In genomic region chr19:6720369-6721112, GRCh38 we compare ENCODE assay signal across 1 cellular context.
A peak's percentile ranks its signal among the peaks of the same experiment; 100 is the strongest.
TF ChIP-seq lines count a peak whose summit lies in the region.

Gene C3 (minus strand): TSS chr19:6720650. CDS start chr19:6720589, 61 bp downstream.

TF ChIP-seq in HepG2, 621 proteins besides CTCF, POLR2A, EP300 and RAD21 (continued from another document and continues in another):
- TF ChIP-seq, protein P1, sequence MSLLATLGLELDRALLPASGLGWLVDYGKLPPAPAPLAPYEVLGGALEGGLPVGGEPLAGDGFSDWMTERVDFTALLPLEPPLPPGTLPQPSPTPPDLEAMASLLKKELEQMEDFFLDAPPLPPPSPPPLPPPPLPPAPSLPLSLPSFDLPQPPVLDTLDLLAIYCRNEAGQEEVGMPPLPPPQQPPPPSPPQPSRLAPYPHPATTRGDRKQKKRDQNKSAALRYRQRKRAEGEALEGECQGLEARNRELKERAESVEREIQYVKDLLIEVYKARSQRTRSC (CRISPR knock-in tag; IDR thresholded peaks at IDR 0.05; ENCODE audit: low read depth), result no peak; the same call in 1 of the 2 replicates
- TF ChIP-seq ZNF432 (CRISPR knock-in tag; IDR thresholded peaks at IDR 0.05; ENCODE audit: borderline replicate concordance), result no peak
- TF ChIP-seq HIVEP1 (CRISPR knock-in tag; IDR thresholded peaks at IDR 0.05), result peak; percentile 99
- TF ChIP-seq ZFP36 (IDR thresholded peaks at IDR 0.05; ENCODE audit: borderline replicate concordance, low read depth, low read length, partially characterized antibody), result no peak
- peak; percentile 76 for TF ChIP-seq MIXL1 (CRISPR knock-in tag; IDR thresholded peaks at IDR 0.05)
- no peak for TF ChIP-seq TMF1 (CRISPR knock-in tag; IDR thresholded peaks at IDR 0.05; ENCODE audit: low read depth)
- TF ChIP-seq MTA3 (CRISPR knock-in tag; IDR thresholded peaks at IDR 0.05), result no peak
- TF ChIP-seq MYNN (CRISPR knock-in tag; IDR thresholded peaks at IDR 0.05; ENCODE audit: low read depth), result no peak
- TF ChIP-seq HOXA5 (CRISPR knock-in tag; IDR thresholded peaks at IDR 0.05), result peak; percentile 72; the same call in 1 of the 2 replicates
- TF ChIP-seq ZNF788 (CRISPR knock-in tag; IDR thresholded peaks at IDR 0.05; ENCODE audit: borderline replicate concordance), result peak; percentile 95
- TF ChIP-seq ZFP82 (CRISPR knock-in tag; IDR thresholded peaks at IDR 0.05; ENCODE audit: borderline replicate concordance), result 0 out of 2 replicates have a peak, but pooled peaks have one; percentile 40
- no peak for TF ChIP-seq ZNF382 (CRISPR knock-in tag; IDR thresholded peaks at IDR 0.05; ENCODE audit: borderline replicate concordance)
- peak; percentile 68 for TF ChIP-seq ELF1 (CRISPR knock-in tag; IDR thresholded peaks at IDR 0.05)
- TF ChIP-seq ZBTB43 (CRISPR knock-in tag; conservative IDR thresholded peaks at IDR 0.05), result peak; percentile 65
- TF ChIP-seq ZNF138 (CRISPR knock-in tag; IDR thresholded peaks at IDR 0.05; ENCODE audit: low read depth), result no peak
- no peak for TF ChIP-seq PLRG1 (conservative IDR thresholded peaks at IDR 0.05)
- TF ChIP-seq ZMAT5 (CRISPR knock-in tag; IDR thresholded peaks at IDR 0.05; ENCODE audit: borderline replicate concordance, low read depth), result no peak
- TF ChIP-seq ZNF317 (CRISPR knock-in tag; IDR thresholded peaks at IDR 0.05), result peak; percentile 10; the same call in 1 of the 2 replicates
- no peak for TF ChIP-seq MZF1 (CRISPR knock-in tag; IDR thresholded peaks at IDR 0.05; ENCODE audit: borderline replicate concordance)
- no peak for TF ChIP-seq FIP1L1 (IDR thresholded peaks at IDR 0.05; ENCODE audit: borderline replicate concordance, insufficient read depth, low read depth, low read length)
- TF ChIP-seq SMYD3 (CRISPR knock-in tag; IDR thresholded peaks at IDR 0.05), result peak; percentile 83
- TF ChIP-seq ZNF205 (CRISPR knock-in tag; IDR thresholded peaks at IDR 0.05), result peak; percentile 90
- no peak; the same call in 1 of the 2 replicates for TF ChIP-seq ZNF607 (CRISPR knock-in tag; IDR thresholded peaks at IDR 0.05; ENCODE audit: borderline replicate concordance)
- TF ChIP-seq CREBL2 (CRISPR knock-in tag; IDR thresholded peaks at IDR 0.05; ENCODE audit: borderline replicate concordance), result no peak
- peak; percentile 94 for TF ChIP-seq PCBP1 (IDR thresholded peaks at IDR 0.05; ENCODE audit: borderline replicate concordance, low read depth, low read length)
- no peak for TF ChIP-seq SP2 (CRISPR knock-in tag; IDR thresholded peaks at IDR 0.05)
- peak; percentile 38 for TF ChIP-seq YY1 (IDR thresholded peaks at IDR 0.05; ENCODE audit: insufficient read depth, insufficient replicate concordance, low read depth, low read length)
- TF ChIP-seq ZBTB21 (CRISPR knock-in tag; IDR thresholded peaks at IDR 0.05), result 0 out of 2 replicates have a peak, but pooled peaks have one; percentile 52
- TF ChIP-seq POLR2AphosphoS5 (IDR thresholded peaks at IDR 0.05; ENCODE audit: low read depth, low read length), result peak; percentile 100
- TF ChIP-seq, protein P2, sequence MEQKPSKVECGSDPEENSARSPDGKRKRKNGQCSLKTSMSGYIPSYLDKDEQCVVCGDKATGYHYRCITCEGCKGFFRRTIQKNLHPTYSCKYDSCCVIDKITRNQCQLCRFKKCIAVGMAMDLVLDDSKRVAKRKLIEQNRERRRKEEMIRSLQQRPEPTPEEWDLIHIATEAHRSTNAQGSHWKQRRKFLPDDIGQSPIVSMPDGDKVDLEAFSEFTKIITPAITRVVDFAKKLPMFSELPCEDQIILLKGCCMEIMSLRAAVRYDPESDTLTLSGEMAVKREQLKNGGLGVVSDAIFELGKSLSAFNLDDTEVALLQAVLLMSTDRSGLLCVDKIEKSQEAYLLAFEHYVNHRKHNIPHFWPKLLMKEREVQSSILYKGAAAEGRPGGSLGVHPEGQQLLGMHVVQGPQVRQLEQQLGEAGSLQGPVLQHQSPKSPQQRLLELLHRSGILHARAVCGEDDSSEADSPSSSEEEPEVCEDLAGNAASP (CRISPR knock-in tag; IDR thresholded peaks at IDR 0.05; ENCODE audit: borderline replicate concordance), result peak; percentile 97
- no peak for TF ChIP-seq ZNF850 (CRISPR knock-in tag; conservative IDR thresholded peaks at IDR 0.05)
- TF ChIP-seq, protein P3, sequence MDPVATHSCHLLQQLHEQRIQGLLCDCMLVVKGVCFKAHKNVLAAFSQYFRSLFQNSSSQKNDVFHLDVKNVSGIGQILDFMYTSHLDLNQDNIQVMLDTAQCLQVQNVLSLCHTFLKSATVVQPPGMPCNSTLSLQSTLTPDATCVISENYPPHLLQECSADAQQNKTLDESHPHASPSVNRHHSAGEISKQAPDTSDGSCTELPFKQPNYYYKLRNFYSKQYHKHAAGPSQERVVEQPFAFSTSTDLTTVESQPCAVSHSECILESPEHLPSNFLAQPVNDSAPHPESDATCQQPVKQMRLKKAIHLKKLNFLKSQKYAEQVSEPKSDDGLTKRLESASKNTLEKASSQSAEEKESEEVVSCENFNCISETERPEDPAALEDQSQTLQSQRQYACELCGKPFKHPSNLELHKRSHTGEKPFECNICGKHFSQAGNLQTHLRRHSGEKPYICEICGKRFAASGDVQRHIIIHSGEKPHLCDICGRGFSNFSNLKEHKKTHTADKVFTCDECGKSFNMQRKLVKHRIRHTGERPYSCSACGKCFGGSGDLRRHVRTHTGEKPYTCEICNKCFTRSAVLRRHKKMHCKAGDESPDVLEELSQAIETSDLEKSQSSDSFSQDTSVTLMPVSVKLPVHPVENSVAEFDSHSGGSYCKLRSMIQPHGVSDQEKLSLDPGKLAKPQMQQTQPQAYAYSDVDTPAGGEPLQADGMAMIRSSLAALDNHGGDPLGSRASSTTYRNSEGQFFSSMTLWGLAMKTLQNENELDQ (CRISPR knock-in tag; IDR thresholded peaks at IDR 0.05; ENCODE audit: borderline replicate concordance), result no peak
- TF ChIP-seq THAP11 (CRISPR knock-in tag; IDR thresholded peaks at IDR 0.05), result peak; percentile 82
- peak; percentile 98 for TF ChIP-seq DRAP1 (CRISPR knock-in tag; IDR thresholded peaks at IDR 0.05)
- peak; percentile 81; the same call in 1 of the 2 replicates for TF ChIP-seq SRY (CRISPR knock-in tag; IDR thresholded peaks at IDR 0.05)
- no peak for TF ChIP-seq NFIB (CRISPR knock-in tag; IDR thresholded peaks at IDR 0.05; ENCODE audit: borderline replicate concordance)
- no peak; the same call in 1 of the 2 replicates for TF ChIP-seq ZBTB2 (CRISPR knock-in tag; IDR thresholded peaks at IDR 0.05; ENCODE audit: low read depth)
- TF ChIP-seq MEIS1 (CRISPR knock-in tag; IDR thresholded peaks at IDR 0.05; ENCODE audit: borderline replicate concordance), result peak; percentile 58; the same call in 1 of the 2 replicates
- TF ChIP-seq, protein P4, sequence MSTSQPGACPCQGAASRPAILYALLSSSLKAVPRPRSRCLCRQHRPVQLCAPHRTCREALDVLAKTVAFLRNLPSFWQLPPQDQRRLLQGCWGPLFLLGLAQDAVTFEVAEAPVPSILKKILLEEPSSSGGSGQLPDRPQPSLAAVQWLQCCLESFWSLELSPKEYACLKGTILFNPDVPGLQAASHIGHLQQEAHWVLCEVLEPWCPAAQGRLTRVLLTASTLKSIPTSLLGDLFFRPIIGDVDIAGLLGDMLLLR (CRISPR knock-in tag; IDR thresholded peaks at IDR 0.05), result 0 out of 2 replicates have a peak, but pooled peaks have one; percentile 34
- TF ChIP-seq NFYC (CRISPR knock-in tag; IDR thresholded peaks at IDR 0.05), result no peak; the same call in 1 of the 2 replicates
- peak; percentile 87 for TF ChIP-seq ZSCAN25 (CRISPR knock-in tag; IDR thresholded peaks at IDR 0.05)
- peak; percentile 66; the same call in 1 of the 2 replicates for TF ChIP-seq ZNF891 (CRISPR knock-in tag; IDR thresholded peaks at IDR 0.05)
- TF ChIP-seq, protein P5, sequence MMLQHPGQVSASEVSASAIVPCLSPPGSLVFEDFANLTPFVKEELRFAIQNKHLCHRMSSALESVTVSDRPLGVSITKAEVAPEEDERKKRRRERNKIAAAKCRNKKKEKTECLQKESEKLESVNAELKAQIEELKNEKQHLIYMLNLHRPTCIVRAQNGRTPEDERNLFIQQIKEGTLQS (CRISPR knock-in tag; IDR thresholded peaks at IDR 0.05), result peak; percentile 27; the same call in 1 of the 2 replicates
- peak; percentile 72; the same call in 1 of the 2 replicates for TF ChIP-seq ZFP1 (CRISPR knock-in tag; IDR thresholded peaks at IDR 0.05)
- TF ChIP-seq, protein P6, sequence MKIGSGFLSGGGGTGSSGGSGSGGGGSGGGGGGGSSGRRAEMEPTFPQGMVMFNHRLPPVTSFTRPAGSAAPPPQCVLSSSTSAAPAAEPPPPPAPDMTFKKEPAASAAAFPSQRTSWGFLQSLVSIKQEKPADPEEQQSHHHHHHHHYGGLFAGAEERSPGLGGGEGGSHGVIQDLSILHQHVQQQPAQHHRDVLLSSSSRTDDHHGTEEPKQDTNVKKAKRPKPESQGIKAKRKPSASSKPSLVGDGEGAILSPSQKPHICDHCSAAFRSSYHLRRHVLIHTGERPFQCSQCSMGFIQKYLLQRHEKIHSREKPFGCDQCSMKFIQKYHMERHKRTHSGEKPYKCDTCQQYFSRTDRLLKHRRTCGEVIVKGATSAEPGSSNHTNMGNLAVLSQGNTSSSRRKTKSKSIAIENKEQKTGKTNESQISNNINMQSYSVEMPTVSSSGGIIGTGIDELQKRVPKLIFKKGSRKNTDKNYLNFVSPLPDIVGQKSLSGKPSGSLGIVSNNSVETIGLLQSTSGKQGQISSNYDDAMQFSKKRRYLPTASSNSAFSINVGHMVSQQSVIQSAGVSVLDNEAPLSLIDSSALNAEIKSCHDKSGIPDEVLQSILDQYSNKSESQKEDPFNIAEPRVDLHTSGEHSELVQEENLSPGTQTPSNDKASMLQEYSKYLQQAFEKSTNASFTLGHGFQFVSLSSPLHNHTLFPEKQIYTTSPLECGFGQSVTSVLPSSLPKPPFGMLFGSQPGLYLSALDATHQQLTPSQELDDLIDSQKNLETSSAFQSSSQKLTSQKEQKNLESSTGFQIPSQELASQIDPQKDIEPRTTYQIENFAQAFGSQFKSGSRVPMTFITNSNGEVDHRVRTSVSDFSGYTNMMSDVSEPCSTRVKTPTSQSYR (CRISPR knock-in tag; IDR thresholded peaks at IDR 0.05; ENCODE audit: borderline replicate concordance), result peak; percentile 87
- TF ChIP-seq ZNF547 (CRISPR knock-in tag; IDR thresholded peaks at IDR 0.05), result 0 out of 2 replicates have a peak, but pooled peaks have one; percentile 57
- peak; percentile 88 for TF ChIP-seq MEF2D (CRISPR knock-in tag; IDR thresholded peaks at IDR 0.05)
- TF ChIP-seq ISL2 (CRISPR knock-in tag; IDR thresholded peaks at IDR 0.05), result peak; percentile 75
- TF ChIP-seq ZNF629 (CRISPR knock-in tag; conservative IDR thresholded peaks at IDR 0.05), result peak; percentile 80
- peak; percentile 99 for TF ChIP-seq NR2F6 (IDR thresholded peaks at IDR 0.05)
- TF ChIP-seq NR2F6 (CRISPR knock-in tag; IDR thresholded peaks at IDR 0.05), result peak; percentile 99
- no peak for TF ChIP-seq ZNF672 (CRISPR knock-in tag; IDR thresholded peaks at IDR 0.05)
- TF ChIP-seq FOXK1 (CRISPR knock-in tag; IDR thresholded peaks at IDR 0.05; ENCODE audit: borderline replicate concordance, low read depth), result peak; percentile 77; the same call in 1 of the 2 replicates
- TF ChIP-seq ZNF24 (IDR thresholded peaks at IDR 0.05), result no peak
- peak; percentile 60 for TF ChIP-seq ASH2L (IDR thresholded peaks at IDR 0.05; ENCODE audit: insufficient read length, low read depth, low read length)
- TF ChIP-seq FOSL1 (CRISPR knock-in tag; IDR thresholded peaks at IDR 0.05; ENCODE audit: borderline replicate concordance), result no peak
- peak; percentile 78 for TF ChIP-seq UBTF (CRISPR knock-in tag; IDR thresholded peaks at IDR 0.05)
- TF ChIP-seq PRMT3 (CRISPR knock-in tag; IDR thresholded peaks at IDR 0.05; ENCODE audit: borderline replicate concordance, low read depth), result no peak
- TF ChIP-seq ZNF782 (CRISPR knock-in tag; IDR thresholded peaks at IDR 0.05; ENCODE audit: borderline replicate concordance), result peak; percentile 54; the same call in 1 of the 2 replicates
